Comparison of ENCODE assay signal across 13 cellular contexts in the genomic region with DNA sequence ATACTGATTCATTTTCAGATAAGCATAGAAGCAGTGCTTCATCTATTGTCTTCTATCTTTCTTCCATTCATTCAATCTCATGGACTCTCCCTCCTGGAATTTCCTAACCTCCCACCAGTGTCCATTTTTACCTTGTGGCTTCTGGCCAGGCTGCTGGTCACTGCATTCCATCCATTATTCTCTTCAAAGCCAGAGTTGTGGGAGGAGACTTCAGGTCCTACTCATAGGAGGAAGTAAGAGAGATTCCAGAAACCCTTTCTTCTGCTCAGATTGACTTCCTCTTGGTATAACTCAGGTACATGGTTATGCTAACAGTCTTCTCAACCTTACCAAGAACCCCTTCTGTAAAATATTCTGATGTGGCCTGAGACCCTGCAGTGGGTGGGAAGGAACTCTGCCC.
A peak's percentile ranks its signal among the peaks of the same experiment; 100 is the strongest.
DNase-seq lines count a peak whose midpoint lies in the region; ATAC-seq and TF ChIP-seq lines count a peak whose summit lies in the region.
"Had no signal": no experiment of that assay in that cellular context is flagged by ENCODE, and none has a peak within 500 bp of the region (broad histone marks: within the 10 kb centered on the region; RNA-seq: fewer than 3 reads in every experiment).

No MANE protein-coding gene starts in this region.

- H3K18ac ChIP-seq in IMR-90 (ENCODE audit: low read depth, low read length) (no peak overlapping the region), mesendoderm (ENCODE audit: low read length) (no peak overlapping the region)

- H3K4me2 ChIP-seq in IMR-90 (ENCODE audit: low read depth, low read length) (no peak overlapping the region), mesendoderm (ENCODE audit: low read length) (no peak overlapping the region)
- H3K4me2 ChIP-seq: BLaER1 had no signal

- dilution Hi-C loops in IMR-90 (cut with HindIII; ENCODE audit: low sequenced_read_pairs, unreplicated experiment), result no loop called here

- H3K4me3 ChIP-seq in IMR-90 (ENCODE audit: insufficient read depth, low read depth, low read length) (no peak overlapping the region), mesendoderm (ENCODE audit: low read length) (no peak overlapping the region), A673 (ENCODE audit: low read depth, low read length, poor library complexity, severe bottlenecking) (no peak overlapping the region)
- H3K4me3 ChIP-seq: BLaER1 had no signal

- H2AK5ac ChIP-seq in IMR-90 (ENCODE audit: low read depth, low read length) (no peak overlapping the region), mesendoderm (ENCODE audit: low read length) (no peak overlapping the region)

- no peak overlapping the region; the same call in 1 of the 2 replicates for H3K14ac ChIP-seq in IMR-90 (replicated peaks; ENCODE audit: low read depth, low read length)

- POLR2A ChIA-PET in IMR-90 (lab: Charles Lee; ENCODE audit: unreplicated experiment), result no interaction called here
- POLR2A ChIA-PET in MCF 10A (lab: Yijun Ruan, JAX), result no interaction called here
- POLR2A ChIA-PET in A673 (lab: Charles Lee; ENCODE audit: low non-redundant PET), result no interaction called here

- H4K8ac ChIP-seq in IMR-90 (ENCODE audit: low read depth in 2 of 2, low read length in 2 of 2) (no peak overlapping the region; a peak in 1 of 4 replicates), mesendoderm (ENCODE audit: low read depth, low read length) (no peak overlapping the region)

- no peak overlapping the region for H3K4me3 Mint-ChIP-seq in MCF 10A (ENCODE audit: unreplicated experiment)
- H3K4me3 Mint-ChIP-seq: effector memory CD8-positive, alpha-beta T cell had no signal

- H2BK120ac ChIP-seq in IMR-90 (ENCODE audit: low read depth, low read length) (no peak overlapping the region; the same call in 1 of the 2 replicates), mesendoderm (ENCODE audit: low read depth, low read length) (no peak overlapping the region)

- no peak overlapping the region for H3K9ac ChIP-seq in IMR-90 (ENCODE audit: low read depth, low read length)
- H3K9ac ChIP-seq in mesendoderm (ENCODE audit: low read length), result no peak overlapping the region
- H3K9ac ChIP-seq: BLaER1 had no signal

- no TSS peak for BruUV-seq in IMR-90 (replicated peaks; lab: Mats Ljungman, UMichigan)
- BruUV-seq in MCF 10A (replicated peaks; lab: Mats Ljungman, UMichigan), result no TSS peak
- BruUV-seq in A673 (replicated peaks; lab: Mats Ljungman, UMichigan), result no TSS peak

- no peak overlapping the region for H3K27ac ChIP-seq in IMR-90 (ENCODE audit: insufficient read depth, low read length)
- H3K27ac ChIP-seq in mesendoderm (ENCODE audit: low read depth, low read length), result no peak overlapping the region
- no peak overlapping the region for H3K27ac ChIP-seq in A673 (ENCODE audit: low read depth, low read length, poor library complexity, severe bottlenecking)
- H3K27ac ChIP-seq: BLaER1 had no signal

- H3K27me3 ChIP-seq in IMR-90 (ENCODE audit: control insufficient read depth, insufficient read depth, low read length) (no peaks in the 10 kb centered on the region), mesendoderm (ENCODE audit: insufficient read depth, low read length, poor library complexity) (peaks cover 4% of the 10 kb centered on the region), A673 (replicated peaks; ENCODE audit: insufficient read depth, low read depth, low read length, poor library complexity) (no peaks in the 10 kb centered on the region)
- H3K27me3 ChIP-seq: BLaER1 had no signal

- no peak for TF ChIP-seq RAD21 in IMR-90 (IDR thresholded peaks at IDR 0.05; ENCODE audit: low read length)

- H3K36me3 Mint-ChIP-seq in MCF 10A (ENCODE audit: insufficient read depth, unreplicated experiment), result peaks cover 6% of the 10 kb centered on the region

- peaks cover 8% of the 10 kb centered on the region for H3K9me3 Mint-ChIP-seq in MCF 10A (ENCODE audit: unreplicated experiment)
- H3K9me3 Mint-ChIP-seq: effector memory CD8-positive, alpha-beta T cell had no signal

- in situ Hi-C loops in IMR-90 (cut with MboI; ENCODE audit: low sequenced_read_pairs), result no loop called here

- peak; percentile 40 for ATAC-seq in IMR-90 (ENCODE audit: low read depth)
- ATAC-seq in left colon, result peak; percentile 44
- ATAC-seq in GM18520 (IDR thresholded peaks at IDR 0.05; ENCODE audit: unreplicated experiment), result no peak
- ATAC-seq: effector memory CD8-positive, alpha-beta T cell had no signal

- CTCF ChIA-PET in IMR-90 (lab: Yijun Ruan, JAX) (no interaction called here), MCF 10A (lab: Yijun Ruan, JAX) (interaction anchor here (0.6 kb wide), 1 partner anchor 81 kb away, joined by 3 read pairs; no protein-coding TSS in a partner anchor), A673 (lab: Charles Lee) (no interaction called here)

- peaks cover 28% of the 10 kb centered on the region for H3K4me1 Mint-ChIP-seq in MCF 10A (ENCODE audit: insufficient read depth, unreplicated experiment)

- H3K4me1 ChIP-seq in IMR-90 (ENCODE audit: control insufficient read depth, insufficient read depth, low read length) (peaks cover 3% of the 10 kb centered on the region), mesendoderm (ENCODE audit: control insufficient read depth, low read depth, low read length) (no peaks in the 10 kb centered on the region), A673 (ENCODE audit: insufficient read depth, low read length, poor library complexity, severe bottlenecking) (no peaks in the 10 kb centered on the region)
- H3K4me1 ChIP-seq: BLaER1 had no signal

- intact Hi-C loops in IMR-90 (cut with micrococcal nuclease) (no loop called here), MCF 10A (cut with micrococcal nuclease) (no loop called here), left colon (cut with DNase I, micrococcal nuclease) (no loop called here), A673 (cut with micrococcal nuclease; ENCODE audit: unreplicated experiment) (no loop called here)

- H2BK20ac ChIP-seq in IMR-90 (ENCODE audit: low read depth, low read length), result peak overlapping the region; percentile 38; the same call in 1 of the 2 replicates

- no peak overlapping the region for H3K23ac ChIP-seq in IMR-90 (ENCODE audit: low read depth, low read length)
- no peak overlapping the region for H3K23ac ChIP-seq in mesendoderm (ENCODE audit: low read length)

- no peaks in the 10 kb centered on the region for H3K9me3 ChIP-seq in IMR-90 (ENCODE audit: control insufficient read depth, insufficient read depth, low read length)
- no peaks in the 10 kb centered on the region for H3K9me3 ChIP-seq in A673 (ENCODE audit: low read depth, low read length, poor library complexity, severe bottlenecking)
- H3K9me3 ChIP-seq: BLaER1 had no signal

- H3K36me3 ChIP-seq in IMR-90 (ENCODE audit: control insufficient read depth, insufficient read depth, low read length) (no peaks in the 10 kb centered on the region), mesendoderm (ENCODE audit: control insufficient read depth, insufficient read depth, low read length) (no peaks in the 10 kb centered on the region), A673 (ENCODE audit: insufficient read depth, low read length, poor library complexity, severe bottlenecking) (no peaks in the 10 kb centered on the region)
- H3K36me3 ChIP-seq: BLaER1 had no signal

- H3K79me2 ChIP-seq in mesendoderm (ENCODE audit: control insufficient read depth, insufficient read depth, low read length), result no peaks in the 10 kb centered on the region

- TF ChIP-seq CTCF in IMR-90 (conservative IDR thresholded peaks at IDR 0.05; ENCODE audit: low read depth, low read length), result no peak
- no peak for TF ChIP-seq CTCF in MCF 10A (IDR thresholded peaks at IDR 0.05; ENCODE audit: unreplicated experiment)
- no peak for TF ChIP-seq CTCF in A673 (conservative IDR thresholded peaks at IDR 0.05; ENCODE audit: low read depth, low read length)

- H3K79me1 ChIP-seq in IMR-90 (ENCODE audit: low read depth in 1 of 2, low read length in 2 of 2) (no peaks in the 10 kb centered on the region), mesendoderm (ENCODE audit: low read length) (no peaks in the 10 kb centered on the region)

- H3K9me1 ChIP-seq in IMR-90 (ENCODE audit: insufficient read depth, low read length), result no peaks in the 10 kb centered on the region

- no peak overlapping the region for H3K56ac ChIP-seq in IMR-90 (ENCODE audit: extremely low read depth, insufficient read depth, low read length)
- H3K56ac ChIP-seq in mesendoderm (ENCODE audit: low read length), result no peak overlapping the region

- no peak overlapping the region for H2AK9ac ChIP-seq in IMR-90 (replicated peaks; ENCODE audit: low read depth, low read length, poor library complexity)

- H4K5ac ChIP-seq in IMR-90 (ENCODE audit: low read depth, low read length), result no peak overlapping the region
- H4K5ac ChIP-seq in mesendoderm (ENCODE audit: low read length), result no peak overlapping the region

- DNase-seq in COLO829 (ENCODE audit: low spot score) (peak; percentile 5), IMR-90 (peak; percentile 56), MCF 10A (ENCODE audit: unreplicated experiment) (peak; percentile 39), left colon (no peak), RKO (ENCODE audit: low spot score) (no peak), mesendoderm (no peak), A673 (ENCODE audit: low spot score) (no peak)
- DNase-seq: activated CD8-positive, alpha-beta memory T cell treated with anti-CD3 and anti-CD28 coated beads for 24 hours; activated gamma-delta T cell treated with Interleukin-2 at 50 U/mL for 16 hours; effector memory CD8-positive, alpha-beta T cell; NCI-H1105 had no signal

- no peak overlapping the region for H2BK5ac ChIP-seq in IMR-90 (ENCODE audit: low read depth, low read length, poor library complexity, severe bottlenecking)
- H2BK5ac ChIP-seq in mesendoderm (ENCODE audit: low read length), result no peak overlapping the region

- no peaks in the 10 kb centered on the region for H3K27me3 Mint-ChIP-seq in MCF 10A (ENCODE audit: insufficient read depth, unreplicated experiment)

- H2BK15ac ChIP-seq in IMR-90 (ENCODE audit: low read depth, low read length) (no peak overlapping the region), mesendoderm (replicated peaks; ENCODE audit: low read depth) (no peak overlapping the region)

- TF ChIP-seq POLR2A in IMR-90 (IDR thresholded peaks at IDR 0.05; ENCODE audit: low read depth, low read length), result no peak

- no peak overlapping the region; the same call in 1 of the 2 replicates for H4K91ac ChIP-seq in IMR-90 (ENCODE audit: insufficient read depth, low read depth, low read length)

- no peaks in the 10 kb centered on the region for H4K20me1 ChIP-seq in IMR-90 (ENCODE audit: insufficient read depth, low read length)
- H4K20me1 ChIP-seq: BLaER1 had no signal

- H2AFZ ChIP-seq in IMR-90 (replicated peaks; ENCODE audit: low read length, poor library complexity), result no peak overlapping the region

- H3K4ac ChIP-seq in IMR-90 (ENCODE audit: low read depth, low read length) (no peak overlapping the region), mesendoderm (ENCODE audit: low read depth, low read length) (no peak overlapping the region)

- no peak overlapping the region for H3K27ac Mint-ChIP-seq in MCF 10A (ENCODE audit: low read depth, unreplicated experiment)
- H3K27ac Mint-ChIP-seq: effector memory CD8-positive, alpha-beta T cell had no signal

TF ChIP-seq in IMR-90, 13 proteins besides CTCF, POLR2A, EP300 and RAD21 (continues in another document):
- TF ChIP-seq NFE2L2 (IDR thresholded peaks at IDR 0.05; ENCODE audit: low read depth, low read length) (no peak), MXI1 (IDR thresholded peaks at IDR 0.05; ENCODE audit: borderline replicate concordance, low read depth, low read length) (no peak), CHD1 (IDR thresholded peaks at IDR 0.05; ENCODE audit: low read depth, low read length) (no peak), MAFK (IDR thresholded peaks at IDR 0.05; ENCODE audit: low read depth, low read length) (no peak)

Comparison
In these comparisons a context has a peak if more than half of its experiments do, and no peak if none do; other contexts are left out.
1. DNase-seq: peak in COLO829 (single experiment), IMR-90 (single experiment) and MCF 10A (single experiment); none in left colon (0 of 2), RKO (single experiment), mesendoderm (single experiment) and A673 (single experiment).